In the genomic region with DNA sequence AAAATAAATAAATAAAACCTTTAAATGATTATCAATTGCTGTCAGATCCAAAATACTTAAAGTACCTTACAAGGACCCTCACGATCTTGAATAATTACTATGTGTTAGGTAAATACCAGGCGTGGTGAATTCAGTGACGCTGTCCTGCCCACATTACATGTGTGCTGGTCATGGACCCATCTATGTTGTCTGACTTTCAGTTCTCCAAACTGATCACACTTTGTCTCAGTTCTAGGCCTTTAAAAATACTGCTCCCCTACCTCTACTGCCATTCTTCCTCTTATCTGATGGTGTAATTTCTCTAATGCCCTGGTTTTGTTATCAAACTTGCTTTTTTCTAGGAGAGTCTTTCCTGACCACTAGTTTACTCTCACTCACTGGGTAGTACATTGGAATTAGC, we compare ENCODE assay signal across 24 cellular contexts.
"Had no signal": no experiment of that assay in that cellular context is flagged by ENCODE, and none has a peak within 500 bp of the region (broad histone marks: within the 10 kb centered on the region; RNA-seq: fewer than 3 reads in every experiment).

No MANE protein-coding gene starts in this region.

- H3K9me3 ChIP-seq: Peyer's patch, SJCRH30 had no signal

- H3K27ac ChIP-seq: HL-60, KMS-11, PC-9, Peyer's patch, SJCRH30 had no signal

- H3K4me1 ChIP-seq: Peyer's patch, SJCRH30 had no signal

- H3K27me3 ChIP-seq: Peyer's patch, SJCRH30 had no signal

- DNase-seq: Kasumi-1, MM.1S, NCI-H1048, NCI-H1105, NCI-H1417, NCI-H1436 treated with DMSO at 0.1 percent for 48 hours, NCI-H1694, NCI-H187 treated with DMSO at 0.1 percent for 48 hours, NCI-H2081, NCI-H2107, NCI-H2227 treated with DMSO at 0.1 percent for 48 hours, NCI-H524, NCI-H526 treated with DMSO at 0.1 percent for 48 hours, NCI-H748 treated with DMSO at 0.1 percent for 48 hours, OCI-M1, PC-9, Peyer's patch, SHP77 treated with DMSO at 0.1 percent for 48 hours, SJCRH30 had no signal

- H3K4me2 ChIP-seq: KMS-11, PC-9 had no signal

- H3K36me3 ChIP-seq: Peyer's patch, SJCRH30 had no signal

- H3K9ac ChIP-seq: KMS-11 had no signal

- ATAC-seq: K562, Right ventricle myocardium inferior, SK-N-SH treated with all-trans-retinoic acid at 6 μM for 48 hours had no signal

- H3K4me3 ChIP-seq: K562, PC-9, Peyer's patch, SJCRH30 had no signal

- H2AFZ ChIP-seq: PC-9 had no signal
